ENCODE assay signal across 13 cellular contexts in the genomic region with DNA sequence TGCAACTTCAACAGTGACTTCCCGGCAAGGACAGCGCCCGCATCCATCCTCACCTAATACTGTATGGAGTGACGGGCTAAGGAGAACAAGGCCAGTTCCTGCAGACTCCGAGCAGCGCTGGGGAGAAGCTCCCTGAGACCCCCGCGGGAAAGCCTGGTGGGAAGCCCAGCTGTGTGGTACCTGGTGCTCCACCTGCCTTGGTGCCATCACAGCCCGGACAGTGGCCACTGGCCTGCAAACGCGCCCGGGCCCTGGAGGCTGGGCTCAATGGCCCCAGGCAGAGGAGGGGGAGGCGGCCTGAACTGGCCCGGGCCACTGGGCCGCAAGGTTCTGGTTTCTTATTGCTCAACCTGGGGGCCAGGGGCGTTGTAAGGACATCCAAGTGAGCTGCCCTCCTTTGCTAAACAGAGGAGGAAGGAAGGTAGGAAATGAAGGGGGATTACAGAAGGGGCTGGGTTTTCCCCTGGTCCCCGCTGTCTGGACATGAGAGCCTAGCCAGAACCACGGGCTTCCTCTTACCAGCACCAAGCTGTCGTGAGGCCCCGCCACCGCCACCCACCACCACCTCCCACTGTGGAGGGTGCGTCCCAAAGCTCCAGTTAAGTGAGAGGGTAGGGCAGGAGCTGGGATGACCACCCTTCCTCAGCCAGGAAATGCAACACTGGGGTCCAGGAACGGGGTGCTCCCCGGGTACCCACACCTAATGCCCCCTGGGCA. TPM values are rescaled to one million over a fixed set of nuclear protein-coding genes. Genes with fewer than 3 reads are reported as not detected.
DNase-seq lines count a peak whose midpoint lies in the region; ATAC-seq and TF ChIP-seq lines count a peak whose summit lies in the region.
"Had no signal": no experiment of that assay in that cellular context is flagged by ENCODE, and none has a peak within 500 bp of the region (broad histone marks: within the 10 kb centered on the region; RNA-seq: fewer than 3 reads in every experiment).

No MANE protein-coding gene starts in this region.

- H2BK5ac ChIP-seq in mesendoderm (ENCODE audit: low read length) = no peak overlapping the region

- no peaks in the 10 kb centered on the region for H3K9me3 ChIP-seq in PC-3 (ENCODE audit: low read length)
- H3K9me3 ChIP-seq: pancreas had no signal

- BruUV-seq in PC-3 (replicated peaks; lab: Mats Ljungman, UMichigan) = no TSS peak

- H3K79me2 ChIP-seq in PC-3 (ENCODE audit: low read length) (peaks cover 41% of the 10 kb centered on the region), mesendoderm (ENCODE audit: control insufficient read depth, insufficient read depth, low read length) (no peaks in the 10 kb centered on the region)

- H2BK120ac ChIP-seq in mesendoderm (ENCODE audit: low read depth, low read length) = no peak overlapping the region

- H3K4me3 Mint-ChIP-seq in T-helper 1 cell treated with Interleukin-12 subunit alpha and Interleukin-12 subunit beta and Interleukin-4 antibody, amounts not matched to agents 30 μg/mL and 1 μg/mL, for 36 hours = peak overlapping the region; percentile 37
- H3K4me3 Mint-ChIP-seq in stimulated activated naive B cell treated with anti-CD40 and anti-IgM and Interleukin-4, amounts not matched to agents 10 μg/mL and 1 μg/mL and 100 μg/mL, for 72 hours = peak overlapping the region; percentile 75 to 80

- H3K4me1 Mint-ChIP-seq in T-helper 1 cell treated with Interleukin-12 subunit alpha and Interleukin-12 subunit beta and Interleukin-4 antibody, amounts not matched to agents 30 μg/mL and 1 μg/mL, for 36 hours (ENCODE audit: low read depth) = peaks cover 71% of the 10 kb centered on the region
- peaks cover 78 to 95% of the 10 kb centered on the region in 2 donors for H3K4me1 Mint-ChIP-seq in stimulated activated naive B cell treated with anti-CD40 and anti-IgM and Interleukin-4, amounts not matched to agents 10 μg/mL and 1 μg/mL and 100 μg/mL, for 72 hours

- no peaks in the 10 kb centered on the region for H4K20me1 ChIP-seq in PC-3 (ENCODE audit: low read length)

- H3K4me2 ChIP-seq in PC-3 (ENCODE audit: low read length) = no peak overlapping the region
- H3K4me2 ChIP-seq in mesendoderm (ENCODE audit: low read length) = no peak overlapping the region

- no peaks in the 10 kb centered on the region for H3K27me3 Mint-ChIP-seq in T-helper 1 cell treated with Interleukin-12 subunit alpha and Interleukin-12 subunit beta and Interleukin-4 antibody, amounts not matched to agents 30 μg/mL and 1 μg/mL, for 36 hours (ENCODE audit: low read depth)
- no peaks in the 10 kb centered on the region for H3K27me3 Mint-ChIP-seq in stimulated activated naive B cell treated with anti-CD40 and anti-IgM and Interleukin-4, amounts not matched to agents 10 μg/mL and 1 μg/mL and 100 μg/mL, for 72 hours

- no peak overlapping the region for H2BK15ac ChIP-seq in mesendoderm (replicated peaks; ENCODE audit: low read depth)

- H3K36me3 Mint-ChIP-seq in T-helper 1 cell treated with Interleukin-12 subunit alpha and Interleukin-12 subunit beta and Interleukin-4 antibody, amounts not matched to agents 30 μg/mL and 1 μg/mL, for 36 hours (ENCODE audit: low read depth) = peaks cover 26% of the 10 kb centered on the region
- H3K36me3 Mint-ChIP-seq in stimulated activated naive B cell treated with anti-CD40 and anti-IgM and Interleukin-4, amounts not matched to agents 10 μg/mL and 1 μg/mL and 100 μg/mL, for 72 hours = peaks cover 47 to 48% of the 10 kb centered on the region in 2 donors

- CTCF ChIA-PET in PC-3 (lab: Charles Lee) = interaction anchor here (0.5 kb wide), 1 partner anchor 264 kb away, joined by 3 read pairs; a partner anchor contains a TSS

- no peak for DNase-seq in T-helper 1 cell
- DNase-seq in PC-3 = no peak
- no peak for DNase-seq in epithelial cell of prostate (ENCODE audit: low read depth, low spot score)
- peak; percentile 52 for DNase-seq in stimulated activated naive B cell treated with anti-CD40 and anti-IgM and Interleukin-4, amounts not matched to agents 10 μg/mL and 1 μg/mL and 100 μg/mL, for 72 hours
- DNase-seq in mesendoderm = no peak
- no peak for DNase-seq in activated gamma-delta T cell treated with Interleukin-2 at 50 U/mL for 16 hours
- no peak for DNase-seq in islet precursor cell
- DNase-seq: activated T-cell treated with anti-CD3 and anti-CD28 coated beads for 4 hours, GF-D8, NCI-H345 had no signal

- H3K27me3 ChIP-seq in PC-3 (ENCODE audit: low read length) (no peaks in the 10 kb centered on the region), mesendoderm (ENCODE audit: insufficient read depth, low read length, poor library complexity) (no peaks in the 10 kb centered on the region)
- H3K27me3 ChIP-seq: pancreas had no signal

- H3K9me3 Mint-ChIP-seq in T-helper 1 cell treated with Interleukin-12 subunit alpha and Interleukin-12 subunit beta and Interleukin-4 antibody, amounts not matched to agents 30 μg/mL and 1 μg/mL, for 36 hours = no peaks in the 10 kb centered on the region
- H3K9me3 Mint-ChIP-seq in stimulated activated naive B cell treated with anti-CD40 and anti-IgM and Interleukin-4, amounts not matched to agents 10 μg/mL and 1 μg/mL and 100 μg/mL, for 72 hours = no peaks in the 10 kb centered on the region

- peak overlapping the region; percentile 89 for H3K27ac Mint-ChIP-seq in T-helper 1 cell treated with Interleukin-12 subunit alpha and Interleukin-12 subunit beta and Interleukin-4 antibody, amounts not matched to agents 30 μg/mL and 1 μg/mL, for 36 hours
- H3K27ac Mint-ChIP-seq in stimulated activated naive B cell treated with anti-CD40 and anti-IgM and Interleukin-4, amounts not matched to agents 10 μg/mL and 1 μg/mL and 100 μg/mL, for 72 hours = peak overlapping the region; percentile 97

- H2AFZ ChIP-seq in PC-3 (ENCODE audit: low read length) = no peak overlapping the region

- ATAC-seq in PC-3 = no peak
- ATAC-seq in stimulated activated naive B cell treated with anti-CD40 and anti-IgM and Interleukin-4, amounts not matched to agents 10 μg/mL and 1 μg/mL and 100 μg/mL, for 72 hours (replicated peaks) = peak in 1 of 2 donors; percentile 7
- ATAC-seq: pancreas had no signal

- H3K23ac ChIP-seq in mesendoderm (ENCODE audit: low read length) = no peak overlapping the region

- H4K8ac ChIP-seq in mesendoderm (ENCODE audit: low read depth, low read length) = no peak overlapping the region

- H3K18ac ChIP-seq in mesendoderm (ENCODE audit: low read length) = no peak overlapping the region

- H3K4me3 ChIP-seq in PC-3 (ENCODE audit: low read length) (no peak overlapping the region), mesendoderm (ENCODE audit: low read length) (no peak overlapping the region)
- H3K4me3 ChIP-seq: pancreas had no signal

- no peaks in the 10 kb centered on the region for H3K79me1 ChIP-seq in mesendoderm (ENCODE audit: low read length)

- no peak overlapping the region for H3K4ac ChIP-seq in mesendoderm (ENCODE audit: low read depth, low read length)

- POLR2A ChIA-PET in PC-3 (lab: Charles Lee; ENCODE audit: unreplicated experiment) = interaction anchor here (0.6 kb wide), 1 partner anchor 17 kb away, joined by 5 read pairs; no protein-coding TSS in a partner anchor

- no peaks in the 10 kb centered on the region for H3K9me2 ChIP-seq in PC-3 (replicated peaks; ENCODE audit: low read length)

- peak overlapping the region; percentile 96 for H3K27ac ChIP-seq in PC-3 (ENCODE audit: low read length)
- peak overlapping the region; percentile 91 for H3K27ac ChIP-seq in epithelial cell of prostate
- no peak overlapping the region for H3K27ac ChIP-seq in mesendoderm (ENCODE audit: low read depth, low read length)
- H3K27ac ChIP-seq: 22Rv1, pancreas had no signal

- H3K4me1 ChIP-seq in PC-3 (ENCODE audit: insufficient read depth, low read length) (peaks cover 61% of the 10 kb centered on the region), mesendoderm (ENCODE audit: control insufficient read depth, low read depth, low read length) (no peaks in the 10 kb centered on the region)

- H3K36me3 ChIP-seq in PC-3 (ENCODE audit: low read depth, low read length) = peaks cover 38% of the 10 kb centered on the region
- no peaks in the 10 kb centered on the region for H3K36me3 ChIP-seq in mesendoderm (ENCODE audit: control insufficient read depth, insufficient read depth, low read length)

- H2AK5ac ChIP-seq in mesendoderm (ENCODE audit: low read length) = no peak overlapping the region

- peaks cover 4% of the 10 kb centered on the region for H3F3A ChIP-seq in PC-3 (ENCODE audit: low read length, unreplicated experiment)

- no CpG with 5 or more reads among the region's 24 CpGs for WGBS in mesendoderm (ENCODE audit: extremely low coverage, insufficient coverage, low lambda C conversion rate)

- no peak for TF ChIP-seq CTCF in PC-3 (conservative IDR thresholded peaks at IDR 0.05; ENCODE audit: low read depth, low read length)

- no peak overlapping the region for H4K5ac ChIP-seq in mesendoderm (ENCODE audit: low read length)

- H3K56ac ChIP-seq in mesendoderm (ENCODE audit: low read length) = no peak overlapping the region

- intact Hi-C loops in PC-3 (cut with micrococcal nuclease) = no loop called here

- H3K9ac ChIP-seq in PC-3 (ENCODE audit: low read length) (no peak overlapping the region), mesendoderm (ENCODE audit: low read length) (no peak overlapping the region)

RNA-seq across cellular contexts. Expression of a gene that starts 8.5 kb away (rescaled TPM):
- total RNA-seq in PC-3 (2014; rRNA removed) = 14.5 and 30.5 TPM in 2 replicates
- polyA plus RNA-seq in mesendoderm (2013, experiment 1 of 2) = 3.2 TPM
- polyA plus RNA-seq in mesendoderm (2013, experiment 2 of 2) = 3.4 TPM

RNA-seq across cellular contexts. Expression of a gene that starts 25.5 kb away (rescaled TPM):
- total RNA-seq in PC-3 (2014; rRNA removed) = 340 and 370 TPM in 2 replicates
- 21.1 TPM for polyA plus RNA-seq in mesendoderm (2013, experiment 1 of 2)
- polyA plus RNA-seq in mesendoderm (2013, experiment 2 of 2) = 21.9 TPM

RNA-seq across cellular contexts. Expression of a gene that starts 42.6 kb away (rescaled TPM):
- 46.1 and 54.1 TPM in 2 replicates for total RNA-seq in PC-3 (2014; rRNA removed)
- polyA plus RNA-seq in mesendoderm (2013, experiment 1 of 2) = 46.1 TPM
- 44.6 TPM for polyA plus RNA-seq in mesendoderm (2013, experiment 2 of 2)

RNA-seq across cellular contexts. Expression of a gene that starts 49.9 kb away (rescaled TPM):
- total RNA-seq in PC-3 (2014; rRNA removed) = 55.6 and 57.0 TPM in 2 replicates
- polyA plus RNA-seq in mesendoderm (2013, experiment 1 of 2) = 10.2 TPM
- polyA plus RNA-seq in mesendoderm (2013, experiment 2 of 2) = 10.2 TPM
